ENCODE assay signal across 28 cellular contexts in the genomic region with DNA sequence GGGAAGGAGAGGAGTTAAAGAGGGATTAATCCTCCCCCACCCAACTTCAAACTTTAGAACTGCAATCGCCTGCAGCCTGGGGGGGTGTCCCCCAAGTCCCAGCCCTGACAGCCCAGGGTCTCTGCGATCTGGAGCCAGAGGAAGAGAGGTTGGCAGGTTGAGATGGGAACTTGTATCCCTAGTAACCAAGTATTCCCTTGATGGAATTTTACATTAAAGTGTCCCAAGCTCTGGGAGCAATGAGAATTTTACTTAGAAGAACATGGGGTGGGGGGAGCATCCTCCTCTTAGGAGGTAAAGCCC. TPM values are rescaled to one million over a fixed set of nuclear protein-coding genes. Genes with fewer than 3 reads are reported as not detected.
DNase-seq lines count a peak whose midpoint lies in the region; ATAC-seq, FAIRE-seq and TF ChIP-seq lines count a peak whose summit lies in the region.
"Had no signal": no experiment of that assay in that cellular context is flagged by ENCODE, and none has a peak within 500 bp of the region (broad histone marks: within the 10 kb centered on the region; RNA-seq: fewer than 3 reads in every experiment).

No MANE protein-coding gene starts in this region.

- TF ChIP-seq CTCF in GM20000 (IDR thresholded peaks at IDR 0.05; ENCODE audit: extremely low read depth, missing control alignments): no peak
- no peak for TF ChIP-seq CTCF in chondrocyte (IDR thresholded peaks at IDR 0.05)
- no peak for TF ChIP-seq CTCF in stomach (IDR thresholded peaks at IDR 0.05)
- TF ChIP-seq CTCF in testis (IDR thresholded peaks at IDR 0.05): no peak

- DNase-seq in GM20000 (ENCODE audit: low spot score) (peak; percentile 6), chondrocyte (ENCODE audit: low spot score) (peak; percentile 48), left kidney (ENCODE audit: low read depth, low spot score) (peak; percentile 53), stomach (no peak), testis (no peak), HTR-8/SVneo (ENCODE audit: insufficient read length, low spot score) (no peak), HT-29 (ENCODE audit: low spot score) (no peak)
- DNase-seq: ACHN; activated CD4-positive, alpha-beta T cell treated with anti-CD3 and anti-CD28 coated beads for 48 hours; Calu3; colonic mucosa; heart left ventricle; KBM-7; left colon; midbrain; NCI-H1694 treated with DMSO at 0.1 percent for 48 hours; NCI-H526 treated with DMSO at 0.1 percent for 48 hours; SK-N-SH; stimulated activated CD4-positive, alpha-beta T cell treated with anti-CD3 and anti-CD28 coated beads, Interleukin-2, amount 100 ng/mL, for 48 hours; stimulated activated naive CD4-positive, alpha-beta T cell; T-helper 2 cell; thyroid gland had no signal

- peak overlapping the region in 4 of 5 donors; percentile 38 to 91 (median 76) for H3K27ac ChIP-seq in stomach
- H3K27ac ChIP-seq in testis: no peak overlapping the region
- H3K27ac ChIP-seq: C4-2B, colonic mucosa, heart left ventricle, RWPE1, thyroid gland had no signal

- H3K9me3 ChIP-seq in stomach (peaks cover 0 to 8% (median 0%) of the 10 kb centered on the region in 4 donors), testis (no peaks in the 10 kb centered on the region)
- H3K9me3 ChIP-seq: colonic mucosa, heart left ventricle, SK-N-SH, thyroid gland had no signal

- H3K27me3 ChIP-seq in stomach (peaks cover 0 to 98% (median 65%) of the 10 kb centered on the region in 3 donors), testis (no peaks in the 10 kb centered on the region)

- WGBS in stomach, 5 donors: 17 to 39% (median 24%) methylated on average over 2 of the region's 2 CpGs
- 23 to 42% methylated on average over 2 of the region's 2 CpGs for WGBS in testis, 2 donors

- no peak for TF ChIP-seq POLR2A in stomach (IDR thresholded peaks at IDR 0.05)
- no peak for TF ChIP-seq POLR2A in testis (IDR thresholded peaks at IDR 0.05)

- ATAC-seq in HG03520 (IDR thresholded peaks at IDR 0.05; ENCODE audit: unreplicated experiment): no peak
- ATAC-seq: heart left ventricle, left colon had no signal

- H3K27me3 Mint-ChIP-seq in chondrocyte (ENCODE audit: low read depth): no peaks in the 10 kb centered on the region

- H3K4me1 ChIP-seq in stomach (peaks cover 12 to 74% (median 38%) of the 10 kb centered on the region in 4 donors), testis (peaks cover 10% of the 10 kb centered on the region)
- H3K4me1 ChIP-seq: colonic mucosa had no signal

- no peaks in the 10 kb centered on the region for H3K36me3 Mint-ChIP-seq in chondrocyte (ENCODE audit: low read depth)
- H3K36me3 Mint-ChIP-seq: activated naive CD4-positive, alpha-beta T cell treated with anti-CD3 and anti-CD28 coated beads, Interleukin-2, amount 50 U/mL, for 24 hours had no signal

- no peak for TF ChIP-seq EP300 in stomach (IDR thresholded peaks at IDR 0.05)

- no peak overlapping the region for H3K27ac Mint-ChIP-seq in chondrocyte (ENCODE audit: unreplicated experiment)
- H3K27ac Mint-ChIP-seq: activated naive CD4-positive, alpha-beta T cell treated with anti-CD3 and anti-CD28 coated beads, Interleukin-2, amount 50 U/mL, for 24 hours had no signal

- H3K36me3 ChIP-seq in stomach (no peaks in the 10 kb centered on the region), testis (ENCODE audit: low read depth, missing control alignments) (no peaks in the 10 kb centered on the region)
- H3K36me3 ChIP-seq: colonic mucosa, heart left ventricle, thyroid gland had no signal

- H3K4me3 ChIP-seq in stomach (peak overlapping the region in 1 of 4 donors; percentile 7), testis (no peak overlapping the region)
- H3K4me3 ChIP-seq: colonic mucosa, heart left ventricle, thyroid gland had no signal

- H3K4me1 Mint-ChIP-seq in chondrocyte (ENCODE audit: low read depth): peaks cover 54% of the 10 kb centered on the region

- H3K9me3 Mint-ChIP-seq in chondrocyte (ENCODE audit: low read depth): no peaks in the 10 kb centered on the region
- H3K9me3 Mint-ChIP-seq: activated naive CD4-positive, alpha-beta T cell treated with anti-CD3 and anti-CD28 coated beads, Interleukin-2, amount 50 U/mL, for 24 hours had no signal

- H3K4me3 Mint-ChIP-seq in chondrocyte (ENCODE audit: unreplicated experiment): no peak overlapping the region
- H3K4me3 Mint-ChIP-seq: activated naive CD4-positive, alpha-beta T cell treated with anti-CD3 and anti-CD28 coated beads, Interleukin-2, amount 50 U/mL, for 24 hours had no signal

- no peak for FAIRE-seq in HTR-8/SVneo (lab: Jason Lieb, UNC)
- FAIRE-seq: endometrium had no signal

- intact Hi-C loops in stomach (cut with DNase I; ENCODE audit: low total_unique reads) (no loop called here), testis (cut with DNase I; ENCODE audit: low total_unique reads) (no loop called here)

RNA-seq across cellular contexts. Expression of a gene that starts 6.1 kb away (rescaled TPM):
- total RNA-seq in chondrocyte: 16.2 to 20.0 TPM (median 19.7 TPM) in 3 replicates
- 10 to 100 TPM in 4 of 5 donors, 1 to 10 TPM in 1; 4.3 to 40.8 (median 15.8) TPM for total RNA-seq in stomach
- 10 to 100 TPM in 2 of 3 donors, 1 to 10 TPM in 1; 9.7 to 19.6 (median 12.7) TPM for polyA plus RNA-seq in stomach
- total RNA-seq in testis: 10 to 100 TPM; 15.6 to 20.6 TPM
- 24.8 TPM for polyA plus RNA-seq in testis (ENCODE audit: insufficient read depth, low read depth, low replicate concordance)
- total RNA-seq in HT-29 (2014; rRNA removed; shearing (Covaris generic)): 2.8 and 4.1 TPM in 2 replicates

RNA-seq across cellular contexts. Expression of a gene that starts 8.1 kb away (rescaled TPM):
- total RNA-seq in chondrocyte (28.7 to 41.9 TPM (median 30.8 TPM) in 3 replicates), stomach (100 to 1,000 TPM in 1 of 5 donors, 10 to 100 TPM in 3, under 1 TPM in 1; 0.87 to 115 (median 20.4) TPM), testis (10 to 100 TPM; 16.0 to 22.7 TPM)
- polyA plus RNA-seq in stomach (10 to 100 TPM; 10.7 to 25.7 (median 24.3) TPM), testis (ENCODE audit: insufficient read depth, low read depth, low replicate concordance) (16.9 TPM)
- 19.7 and 24.5 TPM in 2 replicates for total RNA-seq in HT-29 (2014; rRNA removed; shearing (Covaris generic))
- total RNA-seq: H7 had no signal

Comparison
In these comparisons a context has a peak if more than half of its experiments do, and no peak if none do; other contexts are left out.
1. DNase-seq: peak in GM20000 (single experiment), chondrocyte (single experiment) and left kidney (single experiment); none in stomach (single experiment), testis (single experiment), HTR-8/SVneo (single experiment) and HT-29 (single experiment).
2. H3K27ac ChIP-seq: peak in stomach (4 of 5); none in testis (0 of 2).